In genomic region chr7:45001138-45001694, GRCh38 we compare ENCODE assay signal across 1 cellular context.
TF ChIP-seq lines count a peak whose summit lies in the region.

No MANE protein-coding gene starts in this region.

TF ChIP-seq in endothelial cell of umbilical vein, 7 proteins besides CTCF, POLR2A, EP300 and RAD21:
- TF ChIP-seq POLR2AphosphoS5 (IDR thresholded peaks at IDR 0.05; ENCODE audit: insufficient read depth, low read depth, low read length): no peak
- TF ChIP-seq MAX (IDR thresholded peaks at IDR 0.05; ENCODE audit: insufficient read depth, insufficient read length): no peak
- TF ChIP-seq GATA2 (IDR thresholded peaks at IDR 0.05; ENCODE audit: insufficient read depth, insufficient read length, low read depth, low read length): no peak
- no peak for TF ChIP-seq FOS (IDR thresholded peaks at IDR 0.05; ENCODE audit: borderline replicate concordance, insufficient read depth, low read length)
- no peak for TF ChIP-seq MYC (IDR thresholded peaks at IDR 0.05; ENCODE audit: low read depth, low read length)
- TF ChIP-seq EZH2 (IDR thresholded peaks at IDR 0.05; ENCODE audit: borderline replicate concordance, low read depth, low read length, severe bottlenecking): no peak
- no peak for TF ChIP-seq JUN (IDR thresholded peaks at IDR 0.05; ENCODE audit: borderline replicate concordance, insufficient read depth, insufficient read length, low read depth)
